1 cellular context compared by ENCODE assay signal in genomic region chr3:152183473-152183872, GRCh38.
TF ChIP-seq lines count a peak whose summit lies in the region.

No MANE protein-coding gene starts in this region.

TF ChIP-seq in K562, 482 proteins besides CTCF, POLR2A, EP300 and RAD21 (continued from another document and continues in another):
- no peak for TF ChIP-seq TAF9B (IDR thresholded peaks at IDR 0.05; ENCODE audit: partially characterized antibody)
- TF ChIP-seq ZNF134 (CRISPR knock-in tag; conservative IDR thresholded peaks at IDR 0.05) = no peak
- no peak for TF ChIP-seq STAT6 (CRISPR knock-in tag; IDR thresholded peaks at IDR 0.05)
- no peak for TF ChIP-seq SIN3B (IDR thresholded peaks at IDR 0.05; ENCODE audit: low read depth)
- TF ChIP-seq MNT (conservative IDR thresholded peaks at IDR 0.05) = no peak
- TF ChIP-seq ZNF23 (CRISPR knock-in tag; IDR thresholded peaks at IDR 0.05) = no peak
- no peak for TF ChIP-seq CAMTA2 (CRISPR knock-in tag; conservative IDR thresholded peaks at IDR 0.05)
- TF ChIP-seq ZNF589 (CRISPR knock-in tag; IDR thresholded peaks at IDR 0.05; ENCODE audit: low read depth) = no peak
- TF ChIP-seq THAP12 (CRISPR knock-in tag; IDR thresholded peaks at IDR 0.05) = no peak
- TF ChIP-seq CTBP1 (IDR thresholded peaks at IDR 0.05; ENCODE audit: borderline replicate concordance) = 0 out of 2 replicates have a peak, but pooled peaks have one; percentile 27
- peak; percentile 74; the same call in 1 of the 2 replicates for TF ChIP-seq ARID2 (IDR thresholded peaks at IDR 0.05)
- TF ChIP-seq TAF7 (tag; IDR thresholded peaks at IDR 0.05) = no peak
- no peak for TF ChIP-seq ZNF407 (IDR thresholded peaks at IDR 0.05; ENCODE audit: low read depth)
- no peak for TF ChIP-seq E4F1 (CRISPR knock-in tag; IDR thresholded peaks at IDR 0.05; ENCODE audit: borderline replicate concordance)
- no peak for TF ChIP-seq XRCC3 (IDR thresholded peaks at IDR 0.05)
- no peak for TF ChIP-seq TAL1 (IDR thresholded peaks at IDR 0.05)
- no peak for TF ChIP-seq AFF4 (CRISPR knock-in tag; IDR thresholded peaks at IDR 0.05)
- no peak for TF ChIP-seq ZBTB9 (CRISPR knock-in tag; IDR thresholded peaks at IDR 0.05)
- no peak for TF ChIP-seq PTTG1 (tag; IDR thresholded peaks at IDR 0.05; ENCODE audit: low read depth)
- no peak for TF ChIP-seq FOXJ3 (CRISPR knock-in tag; IDR thresholded peaks at IDR 0.05)
- TF ChIP-seq NCOA4 (IDR thresholded peaks at IDR 0.05; ENCODE audit: partially characterized antibody) = no peak
- no peak for TF ChIP-seq MBD2 (IDR thresholded peaks at IDR 0.05; ENCODE audit: borderline replicate concordance, low read depth)
- no peak for TF ChIP-seq TCF3 (CRISPR knock-in tag; IDR thresholded peaks at IDR 0.05)
- no peak for TF ChIP-seq ZNF280A (IDR thresholded peaks at IDR 0.05; ENCODE audit: low read depth, partially characterized antibody)
- no peak for TF ChIP-seq ZNF232 (CRISPR knock-in tag; IDR thresholded peaks at IDR 0.05)
- TF ChIP-seq NEUROD1 (IDR thresholded peaks at IDR 0.05; ENCODE audit: borderline replicate concordance, low read depth, low read length, partially characterized antibody) = no peak
- 0 out of 2 replicates have a peak, but pooled peaks have one; percentile 28 for TF ChIP-seq EP400 (IDR thresholded peaks at IDR 0.05)
- no peak for TF ChIP-seq ZBED1 (IDR thresholded peaks at IDR 0.05)
